Comparison of ENCODE assay signal across 8 cellular contexts in the genomic region with DNA sequence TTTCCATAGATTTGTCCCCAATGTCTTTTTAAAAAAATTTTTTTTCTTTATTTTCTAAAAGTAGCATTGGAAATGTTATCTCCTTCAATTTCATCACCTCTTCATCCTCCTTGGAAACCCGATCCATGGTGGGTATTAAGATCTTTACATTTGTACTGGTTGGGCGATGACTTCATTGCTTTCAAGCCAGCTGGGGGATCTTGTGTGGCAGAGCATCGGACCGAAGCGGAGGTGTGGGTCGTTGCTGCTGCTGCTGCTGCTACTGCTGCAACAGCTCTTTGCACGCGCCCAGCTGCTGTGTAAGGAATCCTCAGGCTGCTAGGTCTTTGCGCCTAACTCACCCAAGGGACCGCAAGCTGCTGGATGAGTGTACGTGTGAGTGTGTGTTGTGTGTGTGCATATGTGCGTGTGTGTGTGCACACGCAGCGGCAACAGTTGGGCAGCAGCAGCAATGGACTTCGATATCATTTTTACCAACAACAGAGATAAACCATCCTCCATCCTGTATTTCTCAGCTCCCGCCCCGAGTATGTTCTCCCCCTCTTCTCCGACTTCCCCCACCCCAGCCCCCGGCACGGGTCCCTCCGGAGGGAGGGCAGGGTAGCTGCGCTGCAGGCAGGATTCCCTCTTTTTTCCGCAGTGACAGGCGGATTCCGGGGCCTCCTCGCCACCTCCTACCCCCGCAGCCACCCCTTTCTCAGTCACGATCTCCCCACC. TPM values are rescaled to one million over a fixed set of nuclear protein-coding genes. Genes with fewer than 3 reads are reported as not detected.
DNase-seq lines count a peak whose midpoint lies in the region; ATAC-seq and TF ChIP-seq lines count a peak whose summit lies in the region.

No MANE protein-coding gene starts in this region.

- intact Hi-C loops in CD4-positive, alpha-beta memory T cell (cut with micrococcal nuclease): loop anchor here (1.0 to 10.0 kb wide), 7 partner anchors 70 to 1710 kb away; a partner anchor contains a TSS
- intact Hi-C loops in activated CD8-positive, alpha-beta T cell treated with anti-CD3 and anti-CD28 coated beads for 36 hours (cut with micrococcal nuclease): no loop called here

- POLR2A ChIA-PET in CD4-positive, alpha-beta memory T cell (lab: Charles Lee; ENCODE audit: partially characterized antibody): interaction anchor here (1.3 to 1.9 kb wide), 3 partner anchors 250 to 561 kb away, joined by 4 to 11 read pairs (median 5); no protein-coding TSS in a partner anchor
- POLR2A ChIA-PET in activated CD8-positive, alpha-beta T cell treated with anti-CD3 and anti-CD28 coated beads for 36 hours (lab: Charles Lee): no interaction called here

- no peaks in the 10 kb centered on the region for H3K27me3 ChIP-seq in CD4-positive, alpha-beta memory T cell (ENCODE audit: insufficient read depth, low read length)
- H3K27me3 ChIP-seq in mucosa of rectum (ENCODE audit: control insufficient read depth in 2 of 2, insufficient read depth in 2 of 2, low read length in 2 of 2) (peaks cover 0 to 2% of the 10 kb centered on the region in 2 donors), tibial nerve (peaks cover 0 to 12% of the 10 kb centered on the region in 2 donors)

- CTCF ChIA-PET in CD4-positive, alpha-beta memory T cell (lab: Charles Lee; ENCODE audit: partially characterized antibody): interaction anchor here (1.2 kb wide), 1 partner anchor 948 kb away, joined by 3 read pairs; no protein-coding TSS in a partner anchor
- CTCF ChIA-PET in activated CD8-positive, alpha-beta T cell treated with anti-CD3 and anti-CD28 coated beads for 36 hours (lab: Charles Lee): interaction anchor here (1.4 to 1.5 kb wide), 2 partner anchors 502 to 910 kb away, joined by 3 to 5 read pairs; no protein-coding TSS in a partner anchor

- TF ChIP-seq EP300 in tibial nerve (IDR thresholded peaks at IDR 0.05): no peak

- peak; percentile 13 for ATAC-seq in GM21529 (IDR thresholded peaks at IDR 0.05; ENCODE audit: unreplicated experiment)
- peak; percentile 7 for ATAC-seq in activated CD8-positive, alpha-beta T cell treated with anti-CD3 and anti-CD28 coated beads for 36 hours

- no peaks in the 10 kb centered on the region for H3K36me3 Mint-ChIP-seq in CD4-positive, alpha-beta memory T cell
- H3K36me3 Mint-ChIP-seq in activated CD8-positive, alpha-beta T cell treated with anti-CD3 and anti-CD28 coated beads for 36 hours (ENCODE audit: low read depth): no peaks in the 10 kb centered on the region

- TF ChIP-seq POLR2A in tibial nerve (IDR thresholded peaks at IDR 0.05): no peak

- peaks cover 0 to 4% (median 0%) of the 10 kb centered on the region in 8 donors for H3K9me3 Mint-ChIP-seq in CD4-positive, alpha-beta memory T cell
- no peaks in the 10 kb centered on the region for H3K9me3 Mint-ChIP-seq in activated CD8-positive, alpha-beta T cell treated with anti-CD3 and anti-CD28 coated beads for 36 hours

- peak overlapping the region in 1 of 2 donors; percentile 16 for H3K9ac ChIP-seq in mucosa of rectum (ENCODE audit: low read depth in 1 of 2, low read length in 2 of 2)

- peak overlapping the region; percentile 17 to 66 for H3K4me3 ChIP-seq in CD4-positive, alpha-beta memory T cell (ENCODE audit: low read length in 2 of 2)
- H3K4me3 ChIP-seq in epithelial cell of proximal tubule (ENCODE audit: low read depth, low read length) (peak overlapping the region; percentile 60), mucosa of rectum (ENCODE audit: low read length in 2 of 2) (peak overlapping the region; percentile 76 to 80), tibial nerve (peak overlapping the region; percentile 62 to 89 (median 66))

- peak overlapping the region; percentile 86 to 99 (median 90) for H3K4me3 Mint-ChIP-seq in CD4-positive, alpha-beta memory T cell
- H3K4me3 Mint-ChIP-seq in activated CD8-positive, alpha-beta T cell treated with anti-CD3 and anti-CD28 coated beads for 36 hours: peak overlapping the region; percentile 81

- peaks cover 15% of the 10 kb centered on the region for H3K4me1 ChIP-seq in CD4-positive, alpha-beta memory T cell (ENCODE audit: insufficient read depth, low read length)
- H3K4me1 ChIP-seq in mucosa of rectum (ENCODE audit: control insufficient read depth in 2 of 2, insufficient read depth in 2 of 2, low read length in 2 of 2): no peaks in the 10 kb centered on the region
- peaks cover 0 to 8% (median 0%) of the 10 kb centered on the region in 4 donors for H3K4me1 ChIP-seq in tibial nerve

- TF ChIP-seq CTCF in activated CD8-positive, alpha-beta T cell treated with anti-CD3 and anti-CD28 coated beads for 36 hours (IDR thresholded peaks at IDR 0.05): no peak
- no peak for TF ChIP-seq CTCF in epithelial cell of proximal tubule (conservative IDR thresholded peaks at IDR 0.05; ENCODE audit: low read depth, low read length)
- TF ChIP-seq CTCF in tibial nerve (IDR thresholded peaks at IDR 0.05): no peak

- H3K27ac ChIP-seq in CD4-positive, alpha-beta memory T cell (ENCODE audit: low read depth, low read length): peak overlapping the region; percentile 67
- H3K27ac ChIP-seq in mucosa of rectum (ENCODE audit: low read depth in 2 of 2, low read length in 2 of 2): no peak overlapping the region
- peak overlapping the region; percentile 38 to 90 (median 68) for H3K27ac ChIP-seq in tibial nerve

- H3K27me3 Mint-ChIP-seq in CD4-positive, alpha-beta memory T cell: peaks cover 3% of the 10 kb centered on the region in 2 donors
- H3K27me3 Mint-ChIP-seq in activated CD8-positive, alpha-beta T cell treated with anti-CD3 and anti-CD28 coated beads for 36 hours: no peaks in the 10 kb centered on the region

- WGBS in tibial nerve, 2 donors: 1 to 28% methylated on average over 16 to 28 of the region's 28 CpGs

- DNase-seq in CD4-positive, alpha-beta memory T cell: peak in 4 of 5 donors; percentile 18 to 56 (median 21)
- DNase-seq in NCI-H2107 treated with DMSO at 0.1 percent for 48 hours (lab: John Stamatoyannopoulos, UW; ENCODE audit: unreplicated experiment): peak; percentile 15
- peak; percentile 49 for DNase-seq in activated CD8-positive, alpha-beta T cell treated with anti-CD3 and anti-CD28 coated beads for 36 hours
- no peak for DNase-seq in epithelial cell of proximal tubule (ENCODE audit: low read depth)
- DNase-seq in tibial nerve (ENCODE audit: low spot score in 2 of 2): no peak
- no peak for DNase-seq in NCI-H187 (lab: John Stamatoyannopoulos, UW)

- no peaks in the 10 kb centered on the region for H3K36me3 ChIP-seq in CD4-positive, alpha-beta memory T cell (ENCODE audit: insufficient read depth, low read length)
- H3K36me3 ChIP-seq in mucosa of rectum (ENCODE audit: control insufficient read depth in 2 of 2, insufficient read depth in 2 of 2, low read length in 2 of 2): no peaks in the 10 kb centered on the region
- H3K36me3 ChIP-seq in tibial nerve: no peaks in the 10 kb centered on the region

- peak overlapping the region; percentile 76 to 91 (median 89) for H3K27ac Mint-ChIP-seq in CD4-positive, alpha-beta memory T cell
- peak overlapping the region; percentile 64 for H3K27ac Mint-ChIP-seq in activated CD8-positive, alpha-beta T cell treated with anti-CD3 and anti-CD28 coated beads for 36 hours

- H3K9me3 ChIP-seq in CD4-positive, alpha-beta memory T cell (ENCODE audit: control insufficient read depth in 1 of 2, low read length in 2 of 2): no peaks in the 10 kb centered on the region
- H3K9me3 ChIP-seq in mucosa of rectum (ENCODE audit: control insufficient read depth in 2 of 2, low read length in 2 of 2): no peaks in the 10 kb centered on the region
- no peaks in the 10 kb centered on the region for H3K9me3 ChIP-seq in tibial nerve

- peaks cover 3 to 21% (median 9%) of the 10 kb centered on the region in 4 donors for H3K4me1 Mint-ChIP-seq in CD4-positive, alpha-beta memory T cell
- H3K4me1 Mint-ChIP-seq in activated CD8-positive, alpha-beta T cell treated with anti-CD3 and anti-CD28 coated beads for 36 hours (ENCODE audit: low read depth): peaks cover 6% of the 10 kb centered on the region

RNA-seq across cellular contexts. Expression of a gene that starts 0.8 kb away (rescaled TPM):
- 1 to 10 TPM; 5.0 to 5.7 TPM for total RNA-seq in CD4-positive, alpha-beta memory T cell
- 1 to 10 TPM; 1.0 to 1.3 TPM for polyA plus RNA-seq in CD4-positive, alpha-beta memory T cell
- total RNA-seq in activated CD8-positive, alpha-beta T cell treated with anti-CD3 and anti-CD28 coated beads for 36 hours: 1 to 10 TPM; 1.1 to 1.5 TPM
- total RNA-seq in epithelial cell of proximal tubule (2.1 and 5.0 TPM in 2 replicates), tibial nerve (1 to 10 TPM; 6.1 to 7.5 (median 6.3) TPM)

Comparison
In these comparisons a context has a peak if more than half of its experiments do, and no peak if none do; other contexts are left out.
1. DNase-seq: peak in CD4-positive, alpha-beta memory T cell (4 of 5), NCI-H2107 treated with DMSO at 0.1 percent for 48 hours (single experiment) and activated CD8-positive, alpha-beta T cell treated with anti-CD3 and anti-CD28 coated beads for 36 hours (single experiment); none in epithelial cell of proximal tubule (single experiment), tibial nerve (0 of 2) and NCI-H187 (0 of 2).
2. H3K27ac ChIP-seq: peak in CD4-positive, alpha-beta memory T cell (single experiment) and tibial nerve (4 of 4); none in mucosa of rectum (0 of 2).
3. Peak in every context shown above with its lines, with median percentiles within 50 percentile points of each other: H3K4me3 ChIP-seq.